Comparison of ENCODE assay signal across 1 cellular context in the genomic region with DNA sequence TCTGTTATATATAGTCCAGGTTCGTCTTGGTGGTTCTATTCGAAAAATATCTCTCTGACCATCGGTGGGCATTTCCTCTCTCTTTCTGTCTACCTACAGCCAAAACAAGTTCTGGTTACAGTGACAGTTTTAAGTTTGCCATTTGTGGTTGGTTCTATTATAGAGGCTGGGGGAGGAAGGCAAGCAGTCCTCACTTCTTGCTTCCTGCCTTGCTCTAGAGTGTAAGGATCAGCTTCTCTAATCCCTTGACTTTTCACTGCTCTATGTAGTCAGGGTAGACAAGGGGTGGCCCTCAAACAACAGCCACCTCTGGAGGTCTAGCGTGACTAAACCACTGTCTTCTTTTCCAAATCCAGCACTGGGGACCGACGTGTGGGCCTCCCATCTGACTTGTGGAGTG.
TF ChIP-seq lines count a peak whose summit lies in the region.

No MANE protein-coding gene starts in this region.

TF ChIP-seq in HEK293, 187 proteins besides CTCF, POLR2A, EP300 and RAD21 (continued from another document):
- TF ChIP-seq, protein P1, sequence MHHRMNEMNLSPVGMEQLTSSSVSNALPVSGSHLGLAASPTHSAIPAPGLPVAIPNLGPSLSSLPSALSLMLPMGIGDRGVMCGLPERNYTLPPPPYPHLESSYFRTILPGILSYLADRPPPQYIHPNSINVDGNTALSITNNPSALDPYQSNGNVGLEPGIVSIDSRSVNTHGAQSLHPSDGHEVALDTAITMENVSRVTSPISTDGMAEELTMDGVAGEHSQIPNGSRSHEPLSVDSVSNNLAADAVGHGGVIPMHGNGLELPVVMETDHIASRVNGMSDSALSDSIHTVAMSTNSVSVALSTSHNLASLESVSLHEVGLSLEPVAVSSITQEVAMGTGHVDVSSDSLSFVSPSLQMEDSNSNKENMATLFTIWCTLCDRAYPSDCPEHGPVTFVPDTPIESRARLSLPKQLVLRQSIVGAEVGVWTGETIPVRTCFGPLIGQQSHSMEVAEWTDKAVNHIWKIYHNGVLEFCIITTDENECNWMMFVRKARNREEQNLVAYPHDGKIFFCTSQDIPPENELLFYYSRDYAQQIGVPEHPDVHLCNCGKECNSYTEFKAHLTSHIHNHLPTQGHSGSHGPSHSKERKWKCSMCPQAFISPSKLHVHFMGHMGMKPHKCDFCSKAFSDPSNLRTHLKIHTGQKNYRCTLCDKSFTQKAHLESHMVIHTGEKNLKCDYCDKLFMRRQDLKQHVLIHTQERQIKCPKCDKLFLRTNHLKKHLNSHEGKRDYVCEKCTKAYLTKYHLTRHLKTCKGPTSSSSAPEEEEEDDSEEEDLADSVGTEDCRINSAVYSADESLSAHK (tag by site-specific recombination; IDR thresholded peaks at IDR 0.05): peak; percentile 84
